16 cellular contexts compared by ENCODE assay signal in genomic region chr22:42436402-42436801, GRCh38. TPM values are rescaled to one million over a fixed set of nuclear protein-coding genes. Genes with fewer than 3 reads are reported as not detected.
DNase-seq lines count a peak whose midpoint lies in the region; ATAC-seq and TF ChIP-seq lines count a peak whose summit lies in the region.
"Had no signal": no experiment of that assay in that cellular context is flagged by ENCODE, and none has a peak within 500 bp of the region (broad histone marks: within the 10 kb centered on the region; RNA-seq: fewer than 3 reads in every experiment).

No MANE protein-coding gene starts in this region.

- intact Hi-C loops in dendritic cell treated with granulocyte-macrophage colony-stimulating factor and Interleukin-4, amounts not matched to agents 40 ng/mL and 50 ng/mL, for 4 days (cut with micrococcal nuclease): loop anchor here (2.0 to 10.0 kb wide), 5 partner anchors 40 to 472 kb away; partner anchors contain the start of genes NDUFA6 and SEPTIN3

- H3F3A ChIP-seq in neural progenitor cell (ENCODE audit: low read depth): peaks cover 49% of the 10 kb centered on the region

- no peak for TF ChIP-seq CTCF in neural progenitor cell (IDR thresholded peaks at IDR 0.05)

- H3K27me3 Mint-ChIP-seq in dendritic cell treated with granulocyte-macrophage colony-stimulating factor and Interleukin-4, amounts not matched to agents 40 ng/mL and 50 ng/mL, for 4 days: no peaks in the 10 kb centered on the region
- H3K27me3 Mint-ChIP-seq in stimulated activated memory B cell treated with anti-CD40 and anti-IgM and Interleukin-4, amounts not matched to agents 10 μg/mL and 1 μg/mL and 100 μg/mL, for 72 hours: peaks cover 73% of the 10 kb centered on the region
- H3K27me3 Mint-ChIP-seq in neural progenitor cell (ENCODE audit: insufficient read depth, low read depth): peaks cover 17% of the 10 kb centered on the region

- peak overlapping the region; percentile 59 for H3K4me3 Mint-ChIP-seq in dendritic cell treated with granulocyte-macrophage colony-stimulating factor and Interleukin-4, amounts not matched to agents 40 ng/mL and 50 ng/mL, for 4 days
- no peak overlapping the region for H3K4me3 Mint-ChIP-seq in stimulated activated memory B cell treated with anti-CD40 and anti-IgM and Interleukin-4, amounts not matched to agents 10 μg/mL and 1 μg/mL and 100 μg/mL, for 72 hours
- no peak overlapping the region for H3K4me3 Mint-ChIP-seq in neural progenitor cell
- H3K4me3 Mint-ChIP-seq: activated naive CD8-positive, alpha-beta T cell had no signal

- H3K36me3 ChIP-seq in neural progenitor cell: no peaks in the 10 kb centered on the region
- H3K36me3 ChIP-seq: left lung had no signal

- H3K79me2 ChIP-seq in neural progenitor cell (ENCODE audit: low read depth): no peaks in the 10 kb centered on the region

- no peaks in the 10 kb centered on the region for H3K9me3 ChIP-seq in neural progenitor cell (ENCODE audit: low read depth)
- H3K9me3 ChIP-seq: left lung had no signal

- no peak overlapping the region for H3K4me2 ChIP-seq in neural progenitor cell

- peak overlapping the region; percentile 82 for H3K27ac Mint-ChIP-seq in dendritic cell treated with granulocyte-macrophage colony-stimulating factor and Interleukin-4, amounts not matched to agents 40 ng/mL and 50 ng/mL, for 4 days
- peak overlapping the region; percentile 48 for H3K27ac Mint-ChIP-seq in stimulated activated memory B cell treated with anti-CD40 and anti-IgM and Interleukin-4, amounts not matched to agents 10 μg/mL and 1 μg/mL and 100 μg/mL, for 72 hours
- H3K27ac Mint-ChIP-seq in neural progenitor cell: no peak overlapping the region
- H3K27ac Mint-ChIP-seq: activated naive CD8-positive, alpha-beta T cell had no signal

- peaks cover 31% of the 10 kb centered on the region for H3K27me3 ChIP-seq in neural progenitor cell

- H2AFZ ChIP-seq in neural progenitor cell (replicated peaks): no peak overlapping the region

- H3K9ac ChIP-seq in neural progenitor cell: no peak overlapping the region

- peaks cover 93% of the 10 kb centered on the region for H3K4me1 Mint-ChIP-seq in dendritic cell treated with granulocyte-macrophage colony-stimulating factor and Interleukin-4, amounts not matched to agents 40 ng/mL and 50 ng/mL, for 4 days (ENCODE audit: low read depth)
- peaks cover 56% of the 10 kb centered on the region for H3K4me1 Mint-ChIP-seq in stimulated activated memory B cell treated with anti-CD40 and anti-IgM and Interleukin-4, amounts not matched to agents 10 μg/mL and 1 μg/mL and 100 μg/mL, for 72 hours
- peaks cover 43% of the 10 kb centered on the region for H3K4me1 Mint-ChIP-seq in neural progenitor cell

- H3K36me3 Mint-ChIP-seq in dendritic cell treated with granulocyte-macrophage colony-stimulating factor and Interleukin-4, amounts not matched to agents 40 ng/mL and 50 ng/mL, for 4 days (ENCODE audit: low read depth): peaks cover 6% of the 10 kb centered on the region
- no peaks in the 10 kb centered on the region for H3K36me3 Mint-ChIP-seq in stimulated activated memory B cell treated with anti-CD40 and anti-IgM and Interleukin-4, amounts not matched to agents 10 μg/mL and 1 μg/mL and 100 μg/mL, for 72 hours
- H3K36me3 Mint-ChIP-seq in neural progenitor cell: no peaks in the 10 kb centered on the region
- H3K36me3 Mint-ChIP-seq: activated naive CD8-positive, alpha-beta T cell; IgD-negative memory B cell had no signal

- no peak overlapping the region for H3K4me3 ChIP-seq in neural progenitor cell

- H4K20me1 ChIP-seq in neural progenitor cell (ENCODE audit: low read depth): peaks cover 7% of the 10 kb centered on the region

- H3K4me1 ChIP-seq in neural progenitor cell: peaks cover 37% of the 10 kb centered on the region

- ATAC-seq in stimulated activated memory B cell treated with anti-CD40 and anti-IgM and Interleukin-4, amounts not matched to agents 10 μg/mL and 1 μg/mL and 100 μg/mL, for 72 hours: no peak
- no peak for ATAC-seq in GM18858 (IDR thresholded peaks at IDR 0.05; ENCODE audit: unreplicated experiment)
- ATAC-seq: left lung, right cardiac atrium had no signal

- no peaks in the 10 kb centered on the region for H3K9me3 Mint-ChIP-seq in dendritic cell treated with granulocyte-macrophage colony-stimulating factor and Interleukin-4, amounts not matched to agents 40 ng/mL and 50 ng/mL, for 4 days
- H3K9me3 Mint-ChIP-seq in stimulated activated memory B cell treated with anti-CD40 and anti-IgM and Interleukin-4, amounts not matched to agents 10 μg/mL and 1 μg/mL and 100 μg/mL, for 72 hours: no peaks in the 10 kb centered on the region
- H3K9me3 Mint-ChIP-seq in neural progenitor cell: no peaks in the 10 kb centered on the region
- H3K9me3 Mint-ChIP-seq: IgD-negative memory B cell had no signal

- no peak overlapping the region for H3K27ac ChIP-seq in neural progenitor cell

- DNase-seq in DMS 273 treated with DMSO at 0.1 percent for 48 hours (lab: John Stamatoyannopoulos, UW) (peak; percentile 61), NCI-H1694 (lab: John Stamatoyannopoulos, UW) (peak; percentile 31), KG1 (lab: John Stamatoyannopoulos, UW) (no peak), neural progenitor cell (ENCODE audit: low spot score) (no peak)
- DNase-seq: activated T-cell treated with anti-CD3 and anti-CD28 coated beads, Interleukin-2, amount 50 U/mL, for 48 hours; Calu3; NK-92 treated with Interleukin-12 subunit alpha and Interleukin-12 subunit beta, amount 100 ng/mL, for 24 hours; occipital lobe; T1000 had no signal

RNA-seq across cellular contexts. Expression of gene NFAM1, which starts 4.2 kb away (rescaled TPM):
- 0.19 and 0.40 TPM in 2 replicates for total RNA-seq in neural progenitor cell (ENCODE audit: low replicate concordance)

Comparison
In these comparisons a context has a peak if more than half of its experiments do, and no peak if none do; other contexts are left out.
1. DNase-seq: peak in DMS 273 treated with DMSO at 0.1 percent for 48 hours (single experiment) and NCI-H1694 (single experiment); none in KG1 (single experiment) and neural progenitor cell (single experiment).